8 cellular contexts compared by ENCODE assay signal in genomic region chr2:173898178-173898668, GRCh38.
DNase-seq lines count a peak whose midpoint lies in the region; ATAC-seq and TF ChIP-seq lines count a peak whose summit lies in the region.

No MANE protein-coding gene starts in this region.

- no peaks in the 10 kb centered on the region for H3K9me2 ChIP-seq in SK-N-SH

- DNase-seq in right lobe of liver (no peak), NCI-H510A treated with DMSO at 0.1 percent for 48 hours (lab: John Stamatoyannopoulos, UW) (no peak), NCI-H1105 treated with DMSO at 0.1 percent for 48 hours (lab: John Stamatoyannopoulos, UW) (no peak), SK-N-SH (no peak), 8988T (no peak)

- no peak for TF ChIP-seq RAD21 in SK-N-SH (IDR thresholded peaks at IDR 0.05; ENCODE audit: low read length)

- H3K4me1 ChIP-seq in right lobe of liver (no peaks in the 10 kb centered on the region), SK-N-SH (ENCODE audit: control insufficient read depth in 1 of 2, insufficient read depth in 2 of 2, low read depth in 1 of 2, low read length in 1 of 2) (peaks cover 0 to 2% of the 10 kb centered on the region in 2 experiments; a peak in 1 of 4 replicates)

- H3K4me3 ChIP-seq in right lobe of liver = no peak overlapping the region
- no peak overlapping the region for H3K4me3 ChIP-seq in SK-N-SH (ENCODE audit: low read depth in 2 of 2, low read length in 1 of 2)

- no peak for TF ChIP-seq POLR2A in right lobe of liver (IDR thresholded peaks at IDR 0.05)

- TF ChIP-seq CTCF in right lobe of liver (IDR thresholded peaks at IDR 0.05) = no peak
- TF ChIP-seq CTCF in SK-N-SH (IDR thresholded peaks at IDR 0.05) = no peak

- H4K20me1 ChIP-seq in SK-N-SH (ENCODE audit: insufficient read depth) = no peaks in the 10 kb centered on the region

- no peaks in the 10 kb centered on the region for H3K79me2 ChIP-seq in SK-N-SH (ENCODE audit: insufficient read depth)

- H3K27ac ChIP-seq in right lobe of liver (no peak overlapping the region), SK-N-SH (ENCODE audit: low read depth in 2 of 2, low read length in 1 of 2) (no peak overlapping the region)

- CTCF ChIA-PET in SK-N-SH (lab: Yijun Ruan, JAX) = interaction anchor here (0.6 to 1.1 kb wide), 2 partner anchors 56 to 389 kb away, joined by 3 read pairs; no protein-coding TSS in a partner anchor

- H3K36me3 ChIP-seq in right lobe of liver = no peaks in the 10 kb centered on the region
- peaks cover 0 to 1% of the 10 kb centered on the region in 2 experiments for H3K36me3 ChIP-seq in SK-N-SH (replicated peaks in 1 of 2; ENCODE audit: control insufficient read depth in 1 of 2, insufficient read depth in 2 of 2, low read length in 1 of 2)

- no peak for TF ChIP-seq EP300 in SK-N-SH (IDR thresholded peaks at IDR 0.05; ENCODE audit: borderline replicate concordance in 1 of 2, low read depth in 1 of 2, low read length in 1 of 2)

- 69% methylated on average over 5 of the region's 5 CpGs for WGBS in right lobe of liver (ENCODE audit: insufficient coverage, low coverage, low lambda C conversion rate, missing lambda C conversion rate)
- WGBS in SK-N-SH (ENCODE audit: low lambda C conversion rate) = 96% methylated on average over 4 of the region's 5 CpGs

- ATAC-seq in GM18520 (IDR thresholded peaks at IDR 0.05; ENCODE audit: unreplicated experiment) (peak; percentile 75), GM21619 (IDR thresholded peaks at IDR 0.05; ENCODE audit: unreplicated experiment) (peak; percentile 82), HG03565 (IDR thresholded peaks at IDR 0.05; ENCODE audit: unreplicated experiment) (peak; percentile 91), right lobe of liver (peak in 3 of 4 donors; percentile 28 to 37 (median 37))

- POLR2A ChIA-PET in SK-N-SH (lab: Yijun Ruan, JAX) = no interaction called here

- H3K27me3 ChIP-seq in right lobe of liver (no peaks in the 10 kb centered on the region), SK-N-SH (ENCODE audit: insufficient read depth) (no peaks in the 10 kb centered on the region)

- H3K9me3 ChIP-seq in right lobe of liver = no peaks in the 10 kb centered on the region
- no peaks in the 10 kb centered on the region for H3K9me3 ChIP-seq in SK-N-SH

- H3F3A ChIP-seq in SK-N-SH (replicated peaks; ENCODE audit: insufficient read depth) = peaks cover 17% of the 10 kb centered on the region

- intact Hi-C loops in right lobe of liver (cut with DNase I) = no loop called here

- H2AFZ ChIP-seq in SK-N-SH (ENCODE audit: low read depth) = no peak overlapping the region

- no peak overlapping the region for H3K9ac ChIP-seq in SK-N-SH

- no peak overlapping the region for H3K4me2 ChIP-seq in SK-N-SH

TF ChIP-seq in SK-N-SH, 30 proteins besides CTCF, POLR2A, EP300 and RAD21:
- TF ChIP-seq USF1 (IDR thresholded peaks at IDR 0.05; ENCODE audit: borderline replicate concordance, low read depth) (no peak), FOSL2 (IDR thresholded peaks at IDR 0.05; ENCODE audit: borderline replicate concordance, low read depth) (no peak), TEAD4 (IDR thresholded peaks at IDR 0.05; ENCODE audit: borderline replicate concordance, insufficient read depth) (no peak)
TF ChIP-seq in SK-N-SH: peak in this region for 0.

Comparison
In these comparisons a context has a peak if more than half of its experiments do, and no peak if none do; other contexts are left out.
1. ATAC-seq: peak in every context shown above with its lines; median percentile 91 in HG03565; 82 in GM21619; 75 in GM18520; 37 in right lobe of liver.